21 cellular contexts compared by ENCODE assay signal in genomic region chr6:100230976-100231316, GRCh38.
DNase-seq lines count a peak whose midpoint lies in the region; ATAC-seq, FAIRE-seq and TF ChIP-seq lines count a peak whose summit lies in the region.
"Had no signal": no experiment of that assay in that cellular context is flagged by ENCODE, and none has a peak within 500 bp of the region (broad histone marks: within the 10 kb centered on the region; RNA-seq: fewer than 3 reads in every experiment).

No MANE protein-coding gene starts in this region.

- DNase-seq in H54 (ENCODE audit: insufficient read length, low spot score) (no peak), trophoblast cell (peak; percentile 13 to 58), NCI-H2107 treated with DMSO at 0.1 percent for 48 hours (lab: John Stamatoyannopoulos, UW; ENCODE audit: unreplicated experiment) (no peak)
- DNase-seq: activated CD4-positive, alpha-beta T cell treated with anti-CD3 and anti-CD28 coated beads, Interleukin-2, amount 50 U/mL, for 1 hour; activated effector memory CD4-positive, alpha-beta T cell treated with anti-CD3 and anti-CD28 coated beads, Interleukin-2, amount 50 U/mL, for 16 hours; heart right ventricle; Kasumi-1; naive thymus-derived CD4-positive, alpha-beta T cell; NCI-H1694 treated with DMSO at 0.1 percent for 48 hours; NCI-H526; T1000; upper lobe of right lung had no signal

- no peak overlapping the region for H2AFZ ChIP-seq in trophoblast cell (ENCODE audit: insufficient read depth, low read length, poor library complexity)

- H2AK5ac ChIP-seq in trophoblast cell (ENCODE audit: low read length) = no peak overlapping the region

- FAIRE-seq in H54 (lab: Jason Lieb, UNC) = peak; percentile 30
- FAIRE-seq: GM19239 had no signal

- H3K4ac ChIP-seq in trophoblast cell (ENCODE audit: low read depth, low read length) = no peak overlapping the region

- H2BK120ac ChIP-seq in trophoblast cell (ENCODE audit: insufficient read depth, low read length, poor library complexity) = no peak overlapping the region

- no peak overlapping the region for H3K18ac ChIP-seq in trophoblast cell (ENCODE audit: low read length)

- peaks cover 0 to 4% of the 10 kb centered on the region in 2 experiments for H3K4me1 ChIP-seq in trophoblast cell (ENCODE audit: control insufficient read depth in 1 of 2, insufficient read depth in 2 of 2, low read length in 2 of 2)
- H3K4me1 ChIP-seq: upper lobe of right lung had no signal

- H3K79me1 ChIP-seq in trophoblast cell (ENCODE audit: low read length) = peaks cover 4% of the 10 kb centered on the region

- no peaks in the 10 kb centered on the region for H3K79me2 ChIP-seq in trophoblast cell (ENCODE audit: control insufficient read depth, insufficient read depth, low read length, poor library complexity)

- H3K14ac ChIP-seq in trophoblast cell (ENCODE audit: low read length) = no peak overlapping the region

- H4K8ac ChIP-seq in trophoblast cell (ENCODE audit: low read depth, low read length) = no peak overlapping the region

- ATAC-seq in esophagus mucosa (peak; percentile 70), HG02678 (IDR thresholded peaks at IDR 0.05; ENCODE audit: unreplicated experiment) (no peak), HG03280 (IDR thresholded peaks at IDR 0.05; ENCODE audit: unreplicated experiment) (no peak)
- ATAC-seq: heart right ventricle; left lobe of liver; naive thymus-derived CD4-positive, alpha-beta T cell; Right ventricle myocardium inferior; upper lobe of right lung had no signal

- no peak overlapping the region for H2BK12ac ChIP-seq in trophoblast cell (ENCODE audit: low read length)

- H3K4me3 ChIP-seq in trophoblast cell (ENCODE audit: low read depth, low read length) = no peak overlapping the region
- H3K4me3 ChIP-seq: ascending aorta, heart right ventricle, upper lobe of right lung had no signal

- peak overlapping the region; percentile 71 for H3K27ac ChIP-seq in trophoblast cell (ENCODE audit: low read depth, low read length)
- H3K27ac ChIP-seq: ascending aorta, C4-2B, heart right ventricle, upper lobe of right lung had no signal

- H3K9me3 ChIP-seq in trophoblast cell (ENCODE audit: insufficient read depth, low read depth, low read length) = no peaks in the 10 kb centered on the region
- H3K9me3 ChIP-seq: ascending aorta, heart right ventricle, upper lobe of right lung had no signal

- no peak overlapping the region for H4K91ac ChIP-seq in trophoblast cell (ENCODE audit: low read depth, low read length)

- H3K36me3 ChIP-seq in trophoblast cell (ENCODE audit: control insufficient read depth in 1 of 2, insufficient read depth in 2 of 2, low read length in 2 of 2) = no peaks in the 10 kb centered on the region
- H3K36me3 ChIP-seq: ascending aorta, heart right ventricle, upper lobe of right lung had no signal

- no peak overlapping the region for H4K12ac ChIP-seq in trophoblast cell (ENCODE audit: low read depth, low read length)

- peak overlapping the region; percentile 34 for H3K4me2 ChIP-seq in trophoblast cell (ENCODE audit: low read length)

- no peak for TF ChIP-seq POLR2A in H54 (IDR thresholded peaks at IDR 0.05; ENCODE audit: low read depth, low read length)

- no peak overlapping the region for H2BK5ac ChIP-seq in trophoblast cell (ENCODE audit: low read depth, low read length, poor library complexity)

- H3K9ac ChIP-seq in trophoblast cell (ENCODE audit: low read length) = no peak overlapping the region

- H3K27me3 ChIP-seq in trophoblast cell (ENCODE audit: insufficient read depth, low read length) = no peaks in the 10 kb centered on the region
- H3K27me3 ChIP-seq: ascending aorta, upper lobe of right lung had no signal

- no CpG with 5 or more reads among the region's 1 CpG for WGBS in trophoblast cell (ENCODE audit: extremely low coverage, insufficient coverage, insufficient read length)

- H3K23ac ChIP-seq in trophoblast cell (ENCODE audit: low read length) = no peak overlapping the region

TF ChIP-seq in PFSK-1, 5 proteins besides CTCF, POLR2A, EP300 and RAD21:
- 0 out of 2 replicates have a peak, but pooled peaks have one; percentile 3 for TF ChIP-seq TAF1 (IDR thresholded peaks at IDR 0.05; ENCODE audit: borderline replicate concordance, insufficient read depth, low read length)
- TF ChIP-seq, protein P1, sequence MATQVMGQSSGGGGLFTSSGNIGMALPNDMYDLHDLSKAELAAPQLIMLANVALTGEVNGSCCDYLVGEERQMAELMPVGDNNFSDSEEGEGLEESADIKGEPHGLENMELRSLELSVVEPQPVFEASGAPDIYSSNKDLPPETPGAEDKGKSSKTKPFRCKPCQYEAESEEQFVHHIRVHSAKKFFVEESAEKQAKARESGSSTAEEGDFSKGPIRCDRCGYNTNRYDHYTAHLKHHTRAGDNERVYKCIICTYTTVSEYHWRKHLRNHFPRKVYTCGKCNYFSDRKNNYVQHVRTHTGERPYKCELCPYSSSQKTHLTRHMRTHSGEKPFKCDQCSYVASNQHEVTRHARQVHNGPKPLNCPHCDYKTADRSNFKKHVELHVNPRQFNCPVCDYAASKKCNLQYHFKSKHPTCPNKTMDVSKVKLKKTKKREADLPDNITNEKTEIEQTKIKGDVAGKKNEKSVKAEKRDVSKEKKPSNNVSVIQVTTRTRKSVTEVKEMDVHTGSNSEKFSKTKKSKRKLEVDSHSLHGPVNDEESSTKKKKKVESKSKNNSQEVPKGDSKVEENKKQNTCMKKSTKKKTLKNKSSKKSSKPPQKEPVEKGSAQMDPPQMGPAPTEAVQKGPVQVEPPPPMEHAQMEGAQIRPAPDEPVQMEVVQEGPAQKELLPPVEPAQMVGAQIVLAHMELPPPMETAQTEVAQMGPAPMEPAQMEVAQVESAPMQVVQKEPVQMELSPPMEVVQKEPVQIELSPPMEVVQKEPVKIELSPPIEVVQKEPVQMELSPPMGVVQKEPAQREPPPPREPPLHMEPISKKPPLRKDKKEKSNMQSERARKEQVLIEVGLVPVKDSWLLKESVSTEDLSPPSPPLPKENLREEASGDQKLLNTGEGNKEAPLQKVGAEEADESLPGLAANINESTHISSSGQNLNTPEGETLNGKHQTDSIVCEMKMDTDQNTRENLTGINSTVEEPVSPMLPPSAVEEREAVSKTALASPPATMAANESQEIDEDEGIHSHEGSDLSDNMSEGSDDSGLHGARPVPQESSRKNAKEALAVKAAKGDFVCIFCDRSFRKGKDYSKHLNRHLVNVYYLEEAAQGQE (IDR thresholded peaks at IDR 0.05; ENCODE audit: insufficient read depth in 1 of 2, low read depth in 2 of 2, low read length in 2 of 2) = no peak
TF ChIP-seq in PFSK-1: peak in this region for 1.

Comparison
In these comparisons a context has a peak if more than half of its experiments do, and no peak if none do; other contexts are left out.
1. DNase-seq: peak in trophoblast cell (2 of 2); none in H54 (single experiment) and NCI-H2107 treated with DMSO at 0.1 percent for 48 hours (single experiment).